Comparison of ENCODE assay signal across 1 cellular context in the genomic region with DNA sequence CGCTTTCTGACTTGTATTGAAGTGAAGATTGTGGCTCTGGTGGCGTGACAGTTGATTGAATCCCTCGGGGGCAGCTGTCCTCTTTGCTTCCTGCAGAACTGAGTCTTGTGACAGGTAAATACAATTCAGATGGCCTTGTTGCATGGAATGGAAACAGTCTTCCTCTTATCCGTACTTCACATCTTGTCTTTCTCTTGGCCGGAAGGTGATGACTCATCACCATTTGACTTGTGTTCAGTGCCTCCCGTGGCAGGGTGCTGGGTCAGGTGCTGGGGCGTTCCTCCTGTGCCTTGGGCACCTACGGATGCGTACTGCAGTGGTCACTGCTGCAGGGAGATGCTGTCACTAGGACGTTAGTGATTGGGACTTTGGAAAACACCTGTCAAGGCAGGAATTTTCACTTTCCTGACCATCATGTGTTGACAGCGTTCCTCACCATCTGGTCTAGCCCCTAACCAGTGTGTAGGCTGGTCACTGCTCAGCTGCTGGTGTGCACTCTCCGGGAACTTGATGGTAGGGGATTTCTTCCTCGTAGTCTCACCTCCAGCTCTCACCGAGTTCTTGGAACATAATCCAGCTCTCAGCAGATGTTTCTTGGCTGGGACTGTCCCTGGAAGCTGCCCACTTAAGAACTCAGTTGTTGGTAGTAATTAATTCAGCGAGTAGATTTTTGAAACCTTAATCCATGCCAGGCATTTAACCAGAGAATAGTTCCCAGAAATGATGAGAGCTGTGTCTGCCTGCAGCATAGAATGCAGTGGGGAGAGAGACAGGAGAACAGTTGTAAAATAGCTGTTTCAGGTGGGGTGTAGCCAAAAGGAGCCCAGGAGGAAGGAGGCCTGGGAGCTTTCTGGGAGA.
TF ChIP-seq lines count a peak whose summit lies in the region.

No MANE protein-coding gene starts in this region.

TF ChIP-seq in K562, 482 proteins besides CTCF, POLR2A, EP300 and RAD21 (continued from another document and continues in another):
- TF ChIP-seq, protein P1, sequence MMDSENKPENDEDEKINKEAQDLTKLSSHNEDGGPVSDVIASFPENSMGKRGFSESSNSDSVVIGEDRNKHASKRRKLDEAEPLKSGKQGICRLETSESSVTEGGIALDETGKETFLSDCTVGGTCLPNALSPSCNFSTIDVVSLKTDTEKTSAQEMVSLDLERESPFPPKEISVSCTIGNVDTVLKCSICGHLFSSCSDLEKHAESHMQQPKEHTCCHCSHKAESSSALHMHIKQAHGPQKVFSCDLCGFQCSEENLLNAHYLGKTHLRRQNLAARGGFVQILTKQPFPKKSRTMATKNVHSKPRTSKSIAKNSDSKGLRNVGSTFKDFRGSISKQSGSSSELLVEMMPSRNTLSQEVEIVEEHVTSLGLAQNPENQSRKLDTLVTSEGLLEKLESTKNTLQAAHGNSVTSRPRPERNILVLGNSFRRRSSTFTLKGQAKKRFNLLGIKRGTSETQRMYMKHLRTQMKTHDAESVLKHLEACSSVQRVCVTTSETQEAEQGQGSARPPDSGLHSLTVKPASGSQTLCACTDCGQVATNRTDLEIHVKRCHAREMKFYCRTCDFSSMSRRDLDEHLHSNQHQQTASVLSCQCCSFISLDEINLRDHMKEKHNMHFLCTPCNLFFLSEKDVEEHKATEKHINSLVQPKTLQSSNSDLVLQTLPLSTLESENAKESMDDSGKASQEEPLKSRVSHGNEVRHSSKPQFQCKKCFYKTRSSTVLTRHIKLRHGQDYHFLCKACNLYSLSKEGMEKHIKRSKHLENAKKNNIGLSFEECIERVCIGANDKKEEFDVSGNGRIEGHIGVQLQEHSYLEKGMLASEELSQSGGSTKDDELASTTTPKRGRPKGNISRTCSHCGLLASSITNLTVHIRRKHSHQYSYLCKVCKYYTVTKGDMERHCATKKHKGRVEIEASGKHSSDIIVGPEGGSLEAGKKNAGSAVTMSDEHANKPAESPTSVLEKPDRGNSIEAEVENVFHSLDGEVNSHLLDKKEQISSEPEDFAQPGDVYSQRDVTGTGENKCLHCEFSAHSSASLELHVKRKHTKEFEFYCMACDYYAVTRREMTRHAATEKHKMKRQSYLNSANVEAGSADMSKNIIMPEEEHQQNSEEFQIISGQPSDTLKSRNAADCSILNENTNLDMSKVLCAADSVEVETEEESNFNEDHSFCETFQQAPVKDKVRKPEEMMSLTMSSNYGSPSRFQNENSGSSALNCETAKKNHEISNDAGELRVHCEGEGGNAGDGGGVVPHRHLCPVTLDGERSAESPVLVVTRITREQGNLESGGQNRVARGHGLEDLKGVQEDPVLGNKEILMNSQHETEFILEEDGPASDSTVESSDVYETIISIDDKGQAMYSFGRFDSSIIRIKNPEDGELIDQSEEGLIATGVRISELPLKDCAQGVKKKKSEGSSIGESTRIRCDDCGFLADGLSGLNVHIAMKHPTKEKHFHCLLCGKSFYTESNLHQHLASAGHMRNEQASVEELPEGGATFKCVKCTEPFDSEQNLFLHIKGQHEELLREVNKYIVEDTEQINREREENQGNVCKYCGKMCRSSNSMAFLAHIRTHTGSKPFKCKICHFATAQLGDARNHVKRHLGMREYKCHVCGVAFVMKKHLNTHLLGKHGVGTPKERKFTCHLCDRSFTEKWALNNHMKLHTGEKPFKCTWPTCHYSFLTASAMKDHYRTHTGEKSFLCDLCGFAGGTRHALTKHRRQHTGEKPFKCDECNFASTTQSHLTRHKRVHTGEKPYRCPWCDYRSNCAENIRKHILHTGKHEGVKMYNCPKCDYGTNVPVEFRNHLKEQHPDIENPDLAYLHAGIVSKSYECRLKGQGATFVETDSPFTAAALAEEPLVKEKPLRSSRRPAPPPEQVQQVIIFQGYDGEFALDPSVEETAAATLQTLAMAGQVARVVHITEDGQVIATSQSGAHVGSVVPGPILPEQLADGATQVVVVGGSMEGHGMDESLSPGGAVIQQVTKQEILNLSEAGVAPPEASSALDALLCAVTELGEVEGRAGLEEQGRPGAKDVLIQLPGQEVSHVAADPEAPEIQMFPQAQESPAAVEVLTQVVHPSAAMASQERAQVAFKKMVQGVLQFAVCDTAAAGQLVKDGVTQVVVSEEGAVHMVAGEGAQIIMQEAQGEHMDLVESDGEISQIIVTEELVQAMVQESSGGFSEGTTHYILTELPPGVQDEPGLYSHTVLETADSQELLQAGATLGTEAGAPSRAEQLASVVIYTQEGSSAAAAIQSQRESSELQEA (IDR thresholded peaks at IDR 0.05; ENCODE audit: low read depth) = no peak
- peak; percentile 92 for TF ChIP-seq FOXJ2 (tag; IDR thresholded peaks at IDR 0.05)
- no peak for TF ChIP-seq TCFL5 (CRISPR knock-in tag; conservative IDR thresholded peaks at IDR 0.05)
- TF ChIP-seq, protein P2, sequence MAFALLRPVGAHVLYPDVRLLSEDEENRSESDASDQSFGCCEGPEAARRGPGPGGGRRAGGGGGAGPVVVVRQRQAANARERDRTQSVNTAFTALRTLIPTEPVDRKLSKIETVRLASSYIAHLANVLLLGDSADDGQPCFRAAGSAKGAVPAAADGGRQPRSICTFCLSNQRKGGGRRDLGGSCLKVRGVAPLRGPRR (CRISPR knock-in tag; IDR thresholded peaks at IDR 0.05) = no peak
- TF ChIP-seq NUFIP1 (IDR thresholded peaks at IDR 0.05; ENCODE audit: partially characterized antibody) = no peak
- TF ChIP-seq, protein P3, sequence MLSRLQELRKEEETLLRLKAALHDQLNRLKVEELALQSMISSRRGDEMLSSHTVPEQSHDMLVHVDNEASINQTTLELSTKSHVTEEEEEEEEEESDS (CRISPR knock-in tag; IDR thresholded peaks at IDR 0.05) = no peak
- TF ChIP-seq, protein P4, sequence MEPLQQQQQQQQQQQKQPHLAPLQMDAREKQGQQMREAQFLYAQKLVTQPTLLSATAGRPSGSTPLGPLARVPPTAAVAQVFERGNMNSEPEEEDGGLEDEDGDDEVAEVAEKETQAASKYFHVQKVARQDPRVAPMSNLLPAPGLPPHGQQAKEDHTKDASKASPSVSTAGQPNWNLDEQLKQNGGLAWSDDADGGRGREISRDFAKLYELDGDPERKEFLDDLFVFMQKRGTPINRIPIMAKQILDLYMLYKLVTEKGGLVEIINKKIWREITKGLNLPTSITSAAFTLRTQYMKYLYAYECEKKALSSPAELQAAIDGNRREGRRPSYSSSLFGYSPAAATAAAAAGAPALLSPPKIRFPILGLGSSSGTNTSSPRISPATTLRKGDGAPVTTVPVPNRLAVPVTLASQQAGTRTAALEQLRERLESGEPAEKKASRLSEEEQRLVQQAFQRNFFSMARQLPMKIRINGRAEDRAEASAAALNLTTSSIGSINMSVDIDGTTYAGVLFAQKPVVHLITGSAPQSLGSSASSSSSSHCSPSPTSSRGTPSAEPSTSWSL (CRISPR knock-in tag; IDR thresholded peaks at IDR 0.05; ENCODE audit: borderline replicate concordance) = no peak
- TF ChIP-seq LEF1 (IDR thresholded peaks at IDR 0.05) = peak; percentile 94
- TF ChIP-seq TFAM (CRISPR knock-in tag; conservative IDR thresholded peaks at IDR 0.05) = no peak
- TF ChIP-seq PCBP2 (IDR thresholded peaks at IDR 0.05; ENCODE audit: low read depth, low read length, poor library complexity, severe bottlenecking) = no peak
- TF ChIP-seq MTF1 (CRISPR knock-in tag; IDR thresholded peaks at IDR 0.05; ENCODE audit: borderline replicate concordance) = no peak
- TF ChIP-seq JUNB (CRISPR knock-in tag; conservative IDR thresholded peaks at IDR 0.05) = peak; percentile 99
- TF ChIP-seq NBN (IDR thresholded peaks at IDR 0.05; ENCODE audit: low read depth) = peak; percentile 90
- TF ChIP-seq ZNF253 (CRISPR knock-in tag; conservative IDR thresholded peaks at IDR 0.05) = no peak
- TF ChIP-seq, protein P5, sequence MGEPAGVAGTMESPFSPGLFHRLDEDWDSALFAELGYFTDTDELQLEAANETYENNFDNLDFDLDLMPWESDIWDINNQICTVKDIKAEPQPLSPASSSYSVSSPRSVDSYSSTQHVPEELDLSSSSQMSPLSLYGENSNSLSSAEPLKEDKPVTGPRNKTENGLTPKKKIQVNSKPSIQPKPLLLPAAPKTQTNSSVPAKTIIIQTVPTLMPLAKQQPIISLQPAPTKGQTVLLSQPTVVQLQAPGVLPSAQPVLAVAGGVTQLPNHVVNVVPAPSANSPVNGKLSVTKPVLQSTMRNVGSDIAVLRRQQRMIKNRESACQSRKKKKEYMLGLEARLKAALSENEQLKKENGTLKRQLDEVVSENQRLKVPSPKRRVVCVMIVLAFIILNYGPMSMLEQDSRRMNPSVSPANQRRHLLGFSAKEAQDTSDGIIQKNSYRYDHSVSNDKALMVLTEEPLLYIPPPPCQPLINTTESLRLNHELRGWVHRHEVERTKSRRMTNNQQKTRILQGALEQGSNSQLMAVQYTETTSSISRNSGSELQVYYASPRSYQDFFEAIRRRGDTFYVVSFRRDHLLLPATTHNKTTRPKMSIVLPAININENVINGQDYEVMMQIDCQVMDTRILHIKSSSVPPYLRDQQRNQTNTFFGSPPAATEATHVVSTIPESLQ (CRISPR knock-in tag; IDR thresholded peaks at IDR 0.05) = 0 out of 2 replicates have a peak, but pooled peaks have one; percentile 62
- TF ChIP-seq, protein P6, sequence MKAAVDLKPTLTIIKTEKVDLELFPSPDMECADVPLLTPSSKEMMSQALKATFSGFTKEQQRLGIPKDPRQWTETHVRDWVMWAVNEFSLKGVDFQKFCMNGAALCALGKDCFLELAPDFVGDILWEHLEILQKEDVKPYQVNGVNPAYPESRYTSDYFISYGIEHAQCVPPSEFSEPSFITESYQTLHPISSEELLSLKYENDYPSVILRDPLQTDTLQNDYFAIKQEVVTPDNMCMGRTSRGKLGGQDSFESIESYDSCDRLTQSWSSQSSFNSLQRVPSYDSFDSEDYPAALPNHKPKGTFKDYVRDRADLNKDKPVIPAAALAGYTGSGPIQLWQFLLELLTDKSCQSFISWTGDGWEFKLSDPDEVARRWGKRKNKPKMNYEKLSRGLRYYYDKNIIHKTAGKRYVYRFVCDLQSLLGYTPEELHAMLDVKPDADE (conservative IDR thresholded peaks at IDR 0.05; ENCODE audit: control insufficient read depth, low read depth, low read length) = no peak
- no peak for TF ChIP-seq ZNF77 (CRISPR knock-in tag; IDR thresholded peaks at IDR 0.05)
- no peak for TF ChIP-seq SAFB2 (IDR thresholded peaks at IDR 0.05; ENCODE audit: borderline replicate concordance, low read depth, low read length, severe bottlenecking)
- TF ChIP-seq ZNF431 (CRISPR knock-in tag; IDR thresholded peaks at IDR 0.05) = no peak
- TF ChIP-seq, protein P7, sequence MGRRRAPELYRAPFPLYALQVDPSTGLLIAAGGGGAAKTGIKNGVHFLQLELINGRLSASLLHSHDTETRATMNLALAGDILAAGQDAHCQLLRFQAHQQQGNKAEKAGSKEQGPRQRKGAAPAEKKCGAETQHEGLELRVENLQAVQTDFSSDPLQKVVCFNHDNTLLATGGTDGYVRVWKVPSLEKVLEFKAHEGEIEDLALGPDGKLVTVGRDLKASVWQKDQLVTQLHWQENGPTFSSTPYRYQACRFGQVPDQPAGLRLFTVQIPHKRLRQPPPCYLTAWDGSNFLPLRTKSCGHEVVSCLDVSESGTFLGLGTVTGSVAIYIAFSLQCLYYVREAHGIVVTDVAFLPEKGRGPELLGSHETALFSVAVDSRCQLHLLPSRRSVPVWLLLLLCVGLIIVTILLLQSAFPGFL (CRISPR knock-in tag; IDR thresholded peaks at IDR 0.05) = no peak
- TF ChIP-seq PHF21A (IDR thresholded peaks at IDR 0.05; ENCODE audit: borderline replicate concordance, low read depth) = no peak
- TF ChIP-seq, protein P8, sequence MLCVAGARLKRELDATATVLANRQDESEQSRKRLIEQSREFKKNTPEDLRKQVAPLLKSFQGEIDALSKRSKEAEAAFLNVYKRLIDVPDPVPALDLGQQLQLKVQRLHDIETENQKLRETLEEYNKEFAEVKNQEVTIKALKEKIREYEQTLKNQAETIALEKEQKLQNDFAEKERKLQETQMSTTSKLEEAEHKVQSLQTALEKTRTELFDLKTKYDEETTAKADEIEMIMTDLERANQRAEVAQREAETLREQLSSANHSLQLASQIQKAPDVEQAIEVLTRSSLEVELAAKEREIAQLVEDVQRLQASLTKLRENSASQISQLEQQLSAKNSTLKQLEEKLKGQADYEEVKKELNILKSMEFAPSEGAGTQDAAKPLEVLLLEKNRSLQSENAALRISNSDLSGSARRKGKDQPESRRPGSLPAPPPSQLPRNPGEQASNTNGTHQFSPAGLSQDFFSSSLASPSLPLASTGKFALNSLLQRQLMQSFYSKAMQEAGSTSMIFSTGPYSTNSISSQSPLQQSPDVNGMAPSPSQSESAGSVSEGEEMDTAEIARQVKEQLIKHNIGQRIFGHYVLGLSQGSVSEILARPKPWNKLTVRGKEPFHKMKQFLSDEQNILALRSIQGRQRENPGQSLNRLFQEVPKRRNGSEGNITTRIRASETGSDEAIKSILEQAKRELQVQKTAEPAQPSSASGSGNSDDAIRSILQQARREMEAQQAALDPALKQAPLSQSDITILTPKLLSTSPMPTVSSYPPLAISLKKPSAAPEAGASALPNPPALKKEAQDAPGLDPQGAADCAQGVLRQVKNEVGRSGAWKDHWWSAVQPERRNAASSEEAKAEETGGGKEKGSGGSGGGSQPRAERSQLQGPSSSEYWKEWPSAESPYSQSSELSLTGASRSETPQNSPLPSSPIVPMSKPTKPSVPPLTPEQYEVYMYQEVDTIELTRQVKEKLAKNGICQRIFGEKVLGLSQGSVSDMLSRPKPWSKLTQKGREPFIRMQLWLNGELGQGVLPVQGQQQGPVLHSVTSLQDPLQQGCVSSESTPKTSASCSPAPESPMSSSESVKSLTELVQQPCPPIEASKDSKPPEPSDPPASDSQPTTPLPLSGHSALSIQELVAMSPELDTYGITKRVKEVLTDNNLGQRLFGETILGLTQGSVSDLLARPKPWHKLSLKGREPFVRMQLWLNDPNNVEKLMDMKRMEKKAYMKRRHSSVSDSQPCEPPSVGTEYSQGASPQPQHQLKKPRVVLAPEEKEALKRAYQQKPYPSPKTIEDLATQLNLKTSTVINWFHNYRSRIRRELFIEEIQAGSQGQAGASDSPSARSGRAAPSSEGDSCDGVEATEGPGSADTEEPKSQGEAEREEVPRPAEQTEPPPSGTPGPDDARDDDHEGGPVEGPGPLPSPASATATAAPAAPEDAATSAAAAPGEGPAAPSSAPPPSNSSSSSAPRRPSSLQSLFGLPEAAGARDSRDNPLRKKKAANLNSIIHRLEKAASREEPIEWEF (CRISPR knock-in tag; IDR thresholded peaks at IDR 0.05) = no peak
